ENCODE assay signal across 8 cellular contexts in genomic region chr1:157993179-157994080, GRCh38. TPM values are rescaled to one million over a fixed set of nuclear protein-coding genes. Genes with fewer than 3 reads are reported as not detected.
A peak's percentile ranks its signal among the peaks of the same experiment; 100 is the strongest.
DNase-seq lines count a peak whose midpoint lies in the region; ATAC-seq and TF ChIP-seq lines count a peak whose summit lies in the region.

KIRREL1 (plus strand) TSS chr1:157993645; CDS start chr1:157993677, 32 bp downstream.

- peaks cover 3% of the 10 kb centered on the region for H3K4me1 ChIP-seq in RWPE2 (ENCODE audit: insufficient read depth, poor library complexity, severe bottlenecking)
- no peaks in the 10 kb centered on the region for H3K4me1 ChIP-seq in urinary bladder (ENCODE audit: insufficient read depth)

- peak within 1 kb of the TSS; percentile 60 for H3K4me3 Mint-ChIP-seq in activated T-cell treated with anti-CD3 and anti-CD28 coated beads, Interleukin-2, amount 50 U/mL, for 4 hours
- peak within 1 kb of the TSS; percentile 77 for H3K4me3 Mint-ChIP-seq in mesothelial cell of epicardium
- no peak within 1 kb of the TSS for H3K4me3 Mint-ChIP-seq in activated T-helper 1 cell treated with anti-CD3 and anti-CD28 coated beads, Interleukin-12 subunit alpha, Interleukin-12 subunit beta, Interleukin-2, Interleukin-4 antibody, amounts not matched to agents 30 ng/mL and 10 ng/mL and 1 ng/mL, durations not matched to agents 14 hours and 24 hours and 36 hours

- intact Hi-C loops in activated T-helper 1 cell treated with anti-CD3 and anti-CD28 coated beads, Interleukin-12 subunit alpha, Interleukin-12 subunit beta, Interleukin-2, Interleukin-4 antibody, amounts not matched to agents 30 ng/mL and 10 ng/mL and 1 ng/mL, durations not matched to agents 14 hours and 24 hours and 36 hours (cut with micrococcal nuclease), result no loop called here

- no peaks in the 10 kb centered on the region for H3K9me3 ChIP-seq in RWPE2 (ENCODE audit: severe bottlenecking)

- H3K4me1 Mint-ChIP-seq in activated T-cell treated with anti-CD3 and anti-CD28 coated beads, Interleukin-2, amount 50 U/mL, for 4 hours (ENCODE audit: low read depth), result peaks cover 6% of the 10 kb centered on the region
- peaks cover 55% of the 10 kb centered on the region for H3K4me1 Mint-ChIP-seq in mesothelial cell of epicardium
- H3K4me1 Mint-ChIP-seq in activated T-helper 1 cell treated with anti-CD3 and anti-CD28 coated beads, Interleukin-12 subunit alpha, Interleukin-12 subunit beta, Interleukin-2, Interleukin-4 antibody, amounts not matched to agents 30 ng/mL and 10 ng/mL and 1 ng/mL, durations not matched to agents 14 hours and 24 hours and 36 hours (ENCODE audit: low read depth), result no peaks in the 10 kb centered on the region

- TF ChIP-seq POLR2A in erythroblast (IDR thresholded peaks at IDR 0.05; ENCODE audit: low read length), result no peak

- WGBS in urinary bladder, result 1% methylated on average over 75 of the region's 75 CpGs

- H3K27ac ChIP-seq in RWPE2 (ENCODE audit: poor library complexity, severe bottlenecking), result peak within 1 kb of the TSS; percentile 76
- peak within 1 kb of the TSS; percentile 69 for H3K27ac ChIP-seq in urinary bladder (ENCODE audit: low read depth)

- peak within 1 kb of the TSS; percentile 94 for H3K27ac Mint-ChIP-seq in mesothelial cell of epicardium
- no peak within 1 kb of the TSS for H3K27ac Mint-ChIP-seq in activated T-helper 1 cell treated with anti-CD3 and anti-CD28 coated beads, Interleukin-12 subunit alpha, Interleukin-12 subunit beta, Interleukin-2, Interleukin-4 antibody, amounts not matched to agents 30 ng/mL and 10 ng/mL and 1 ng/mL, durations not matched to agents 14 hours and 24 hours and 36 hours

- peaks cover 46% of the 10 kb centered on the region for H3K27me3 Mint-ChIP-seq in activated T-cell treated with anti-CD3 and anti-CD28 coated beads, Interleukin-2, amount 50 U/mL, for 4 hours (ENCODE audit: low read depth)
- peaks cover under 1% of the 10 kb centered on the region for H3K27me3 Mint-ChIP-seq in mesothelial cell of epicardium (ENCODE audit: low read depth)
- peaks cover 43% of the 10 kb centered on the region for H3K27me3 Mint-ChIP-seq in activated T-helper 1 cell treated with anti-CD3 and anti-CD28 coated beads, Interleukin-12 subunit alpha, Interleukin-12 subunit beta, Interleukin-2, Interleukin-4 antibody, amounts not matched to agents 30 ng/mL and 10 ng/mL and 1 ng/mL, durations not matched to agents 14 hours and 24 hours and 36 hours (ENCODE audit: insufficient read depth)

- no peaks in the 10 kb centered on the region for H3K27me3 ChIP-seq in RWPE2 (ENCODE audit: insufficient read depth, poor library complexity, severe bottlenecking)

- TF ChIP-seq CTCF in RWPE2 (IDR thresholded peaks at IDR 0.05; ENCODE audit: poor library complexity, severe bottlenecking) (no peak), mesothelial cell of epicardium (IDR thresholded peaks at IDR 0.05; ENCODE audit: unreplicated experiment) (no peak)

- H3K9me3 Mint-ChIP-seq in activated T-cell treated with anti-CD3 and anti-CD28 coated beads, Interleukin-2, amount 50 U/mL, for 4 hours, result no peaks in the 10 kb centered on the region
- no peaks in the 10 kb centered on the region for H3K9me3 Mint-ChIP-seq in mesothelial cell of epicardium
- H3K9me3 Mint-ChIP-seq in activated T-helper 1 cell treated with anti-CD3 and anti-CD28 coated beads, Interleukin-12 subunit alpha, Interleukin-12 subunit beta, Interleukin-2, Interleukin-4 antibody, amounts not matched to agents 30 ng/mL and 10 ng/mL and 1 ng/mL, durations not matched to agents 14 hours and 24 hours and 36 hours, result no peaks in the 10 kb centered on the region

- no peak for DNase-seq in activated T-cell treated with anti-CD3 and anti-CD28 coated beads, Interleukin-2, amount 50 U/mL, for 4 hours
- no peak for DNase-seq in activated T-cell treated with anti-CD3 and anti-CD28 coated beads for 4 hours
- no peak for DNase-seq in RWPE2 (ENCODE audit: low spot score)
- peak; percentile 3 to 11 for DNase-seq in erythroblast (lab: John Stamatoyannopoulos, UW)
- no peak for DNase-seq in mesothelial cell of epicardium (ENCODE audit: low spot score in 2 of 2, unreplicated experiment in 2 of 2)
- DNase-seq in activated T-helper 1 cell treated with anti-CD3 and anti-CD28 coated beads, Interleukin-12 subunit alpha, Interleukin-12 subunit beta, Interleukin-2, Interleukin-4 antibody, amounts not matched to agents 30 ng/mL and 10 ng/mL and 1 ng/mL, durations not matched to agents 14 hours and 24 hours and 36 hours (ENCODE audit: low spot score), result no peak

- H3K4me3 ChIP-seq in RWPE2 (ENCODE audit: severe bottlenecking), result peak within 1 kb of the TSS; percentile 90
- peak within 1 kb of the TSS; percentile 91 for H3K4me3 ChIP-seq in urinary bladder (ENCODE audit: low read depth, low read length)

- peaks cover 19% of the 10 kb centered on the region for H3K36me3 ChIP-seq in RWPE2 (ENCODE audit: low read depth)
- H3K36me3 ChIP-seq in urinary bladder (ENCODE audit: insufficient read depth), result no peaks in the 10 kb centered on the region

- no peaks in the 10 kb centered on the region for H3K36me3 Mint-ChIP-seq in activated T-cell treated with anti-CD3 and anti-CD28 coated beads, Interleukin-2, amount 50 U/mL, for 4 hours (ENCODE audit: insufficient read depth)
- peaks cover 3% of the 10 kb centered on the region for H3K36me3 Mint-ChIP-seq in mesothelial cell of epicardium
- H3K36me3 Mint-ChIP-seq in activated T-helper 1 cell treated with anti-CD3 and anti-CD28 coated beads, Interleukin-12 subunit alpha, Interleukin-12 subunit beta, Interleukin-2, Interleukin-4 antibody, amounts not matched to agents 30 ng/mL and 10 ng/mL and 1 ng/mL, durations not matched to agents 14 hours and 24 hours and 36 hours (ENCODE audit: low read depth), result no peaks in the 10 kb centered on the region

- peak in 1 of 2 donors; percentile 45 for ATAC-seq in activated T-cell treated with anti-CD3 and anti-CD28 coated beads, Interleukin-2, amount 50 U/mL, for 4 hours
- ATAC-seq in RWPE2 (ENCODE audit: low read depth), result peak; percentile 59
- ATAC-seq in HG02970 (IDR thresholded peaks at IDR 0.05; ENCODE audit: low FRiP score, unreplicated experiment), result no peak

RNA-seq across cellular contexts. Expression of gene KIRREL1, which starts in this region (rescaled TPM):
- under 1 TPM; 0.15 to 0.29 (median 0.16) TPM for total RNA-seq in activated T-cell treated with anti-CD3 and anti-CD28 coated beads, Interleukin-2, amount 50 U/mL, for 4 hours
- total RNA-seq in mesothelial cell of epicardium (178 to 189 TPM (median 180 TPM) in 3 replicates), urinary bladder (48.6 TPM)
- polyA plus RNA-seq in urinary bladder, result 37.1 TPM
- total RNA-seq in activated T-helper 1 cell treated with anti-CD3 and anti-CD28 coated beads, Interleukin-12 subunit alpha, Interleukin-12 subunit beta, Interleukin-2, Interleukin-4 antibody, amounts not matched to agents 30 ng/mL and 10 ng/mL and 1 ng/mL, durations not matched to agents 14 hours and 24 hours and 36 hours, result not detected in 2 replicates

Comparison
In these comparisons a context has a peak if more than half of its experiments do, and no peak if none do; other contexts are left out.
1. RNA of gene KIRREL1 (total RNA-seq): 178 to 189 TPM in mesothelial cell of epicardium and 48.6 TPM in urinary bladder (single experiment); 0.15 to 0.29 TPM in activated T-cell treated with anti-CD3 and anti-CD28 coated beads, Interleukin-2, amount 50 U/mL, for 4 hours and not detected in activated T-helper 1 cell treated with anti-CD3 and anti-CD28 coated beads, Interleukin-12 subunit alpha, Interleukin-12 subunit beta, Interleukin-2, Interleukin-4 antibody, amounts not matched to agents 30 ng/mL and 10 ng/mL and 1 ng/mL, durations not matched to agents 14 hours and 24 hours and 36 hours; every median in the first group is over 10 times any median in the second.
2. DNase-seq: peak in erythroblast (2 of 2); none in activated T-cell treated with anti-CD3 and anti-CD28 coated beads, Interleukin-2, amount 50 U/mL, for 4 hours (single experiment), activated T-cell treated with anti-CD3 and anti-CD28 coated beads for 4 hours (single experiment), RWPE2 (single experiment), mesothelial cell of epicardium (0 of 2) and activated T-helper 1 cell treated with anti-CD3 and anti-CD28 coated beads, Interleukin-12 subunit alpha, Interleukin-12 subunit beta, Interleukin-2, Interleukin-4 antibody, amounts not matched to agents 30 ng/mL and 10 ng/mL and 1 ng/mL, durations not matched to agents 14 hours and 24 hours and 36 hours (single experiment).